In the genomic region with DNA sequence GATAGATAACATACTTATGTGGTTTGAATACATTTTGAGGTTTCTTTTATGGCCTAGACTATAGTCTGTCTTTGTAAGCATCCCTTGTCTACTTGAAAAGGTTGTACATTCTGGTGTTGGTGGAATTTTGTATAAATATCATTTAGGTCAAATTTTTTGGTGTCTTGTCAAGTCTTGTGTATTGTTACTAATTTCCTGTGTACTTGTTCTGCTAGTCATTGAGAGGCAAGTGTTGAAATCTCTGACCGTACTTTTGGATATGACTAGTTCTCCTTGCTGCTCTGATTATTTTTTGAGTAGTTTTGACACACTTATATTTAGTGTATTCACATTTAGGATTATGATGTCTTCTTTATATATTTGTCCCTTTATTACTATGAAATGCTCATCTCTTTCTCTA, we compare ENCODE assay signal across 24 cellular contexts.
DNase-seq lines count a peak whose midpoint lies in the region; ATAC-seq, FAIRE-seq and TF ChIP-seq lines count a peak whose summit lies in the region.
"Had no signal": no experiment of that assay in that cellular context is flagged by ENCODE, and none has a peak within 500 bp of the region (broad histone marks: within the 10 kb centered on the region; RNA-seq: fewer than 3 reads in every experiment).

No MANE protein-coding gene starts in this region.

- no peaks in the 10 kb centered on the region for H3K27me3 ChIP-seq in bronchial epithelial cell (ENCODE audit: control insufficient read depth, insufficient read depth, low read length)
- H3K27me3 ChIP-seq: adrenal gland, dorsolateral prefrontal cortex had no signal

- intact Hi-C loops in posterior vena cava (cut with DNase I) = no loop called here

- peak; percentile 4 for DNase-seq in AG08395 (ENCODE audit: low spot score)
- DNase-seq in HT1080 (ENCODE audit: low read depth) = peak; percentile 7
- DNase-seq in bronchial epithelial cell (ENCODE audit: low read depth) = peak; percentile 82
- DNase-seq in fibroblast of villous mesenchyme (ENCODE audit: low read depth) = peak; percentile 71
- DNase-seq in posterior vena cava (ENCODE audit: low spot score) = no peak
- DNase-seq in activated T-cell treated with anti-CD3 and anti-CD28 coated beads, Interleukin-2, amount 50 U/mL, for 1 hour = no peak
- DNase-seq in NCI-H526 treated with DMSO at 0.1 percent for 48 hours (lab: John Stamatoyannopoulos, UW) = no peak
- DNase-seq: 8988T; activated CD4-positive, alpha-beta T cell treated with anti-CD3 and anti-CD28 coated beads for 4 hours; activated naive CD4-positive, alpha-beta T cell; activated T-cell treated with anti-CD3 and anti-CD28 coated beads, Interleukin-2, amount 50 U/mL, for 48 hours; adrenal gland; AML-193; caudate nucleus; CD4-positive, alpha-beta memory T cell; DMS153; dorsolateral prefrontal cortex; GDM1; H7; NCI-H1694 treated with DMSO at 0.1 percent for 48 hours; NCI-H2171 treated with DMSO at 0.1 percent for 48 hours had no signal

- H3K4me3 ChIP-seq in bronchial epithelial cell (ENCODE audit: low read depth, low read length) (no peak overlapping the region), fibroblast of villous mesenchyme (ENCODE audit: low read depth, low read length) (no peak overlapping the region)
- H3K4me3 ChIP-seq: adrenal gland, dorsolateral prefrontal cortex, prostate gland had no signal

- H3K36me3 ChIP-seq in bronchial epithelial cell (ENCODE audit: control insufficient read depth, insufficient read depth, low read length) = no peaks in the 10 kb centered on the region
- H3K36me3 ChIP-seq: adrenal gland, prostate gland had no signal

- ATAC-seq in esophagus mucosa = no peak

- FAIRE-seq in bronchial epithelial cell (lab: Jason Lieb, UNC) = no peak
- FAIRE-seq: endothelial cell of umbilical vein had no signal

- no peak for TF ChIP-seq CTCF in bronchial epithelial cell (IDR thresholded peaks at IDR 0.05; ENCODE audit: insufficient read depth, low read length, severe bottlenecking)
- TF ChIP-seq CTCF in fibroblast of villous mesenchyme (IDR thresholded peaks at IDR 0.05; ENCODE audit: insufficient read depth, low read depth, low read length) = no peak

Comparison
In these comparisons a context has a peak if more than half of its experiments do, and no peak if none do; other contexts are left out.
1. DNase-seq: peak in AG08395 (single experiment), HT1080 (single experiment), bronchial epithelial cell (single experiment) and fibroblast of villous mesenchyme (single experiment); none in posterior vena cava (single experiment), activated T-cell treated with anti-CD3 and anti-CD28 coated beads, Interleukin-2, amount 50 U/mL, for 1 hour (single experiment) and NCI-H526 treated with DMSO at 0.1 percent for 48 hours (single experiment).